ENCODE assay signal across 21 cellular contexts in genomic region chr20:4155953-4156352, GRCh38. TPM values are rescaled to one million over a fixed set of nuclear protein-coding genes. Genes with fewer than 3 reads are reported as not detected.
DNase-seq lines count a peak whose midpoint lies in the region; ATAC-seq, FAIRE-seq and TF ChIP-seq lines count a peak whose summit lies in the region.
"Had no signal": no experiment of that assay in that cellular context is flagged by ENCODE, and none has a peak within 500 bp of the region (broad histone marks: within the 10 kb centered on the region; RNA-seq: fewer than 3 reads in every experiment).

No MANE protein-coding gene starts in this region.

- H2BK5ac ChIP-seq in mesenchymal stem cell (ENCODE audit: low read depth, low read length, poor library complexity, severe bottlenecking) = no peak overlapping the region

- WGBS in HepG2 (ENCODE audit: low lambda C conversion rate) = 89% methylated on average over 7 of the region's 7 CpGs
- 79% methylated on average over 7 of the region's 7 CpGs for WGBS in right lobe of liver (ENCODE audit: insufficient coverage, low coverage, low lambda C conversion rate, missing lambda C conversion rate)
- WGBS in mesenchymal stem cell = 98% methylated on average over 7 of the region's 7 CpGs
- 84 to 89% methylated on average over 7 of the region's 7 CpGs for WGBS in GM23248 (ENCODE audit: low coverage in 1 of 2, low lambda C conversion rate in 2 of 2, missing lambda C conversion rate in 2 of 2), 2 experiments

- no peak overlapping the region for H2BK120ac ChIP-seq in mesenchymal stem cell (ENCODE audit: low read depth, low read length)

- H3K23ac ChIP-seq in mesenchymal stem cell (ENCODE audit: low read length in 2 of 2) = no peak overlapping the region

- no peak overlapping the region for H3K27ac ChIP-seq in HepG2 (ENCODE audit: extremely low read length, insufficient read depth, low read length)
- H3K27ac ChIP-seq in right lobe of liver = no peak overlapping the region
- peak overlapping the region; percentile 37 for H3K27ac ChIP-seq in angular gyrus (ENCODE audit: low read depth, low read length)
- no peak overlapping the region for H3K27ac ChIP-seq in mesenchymal stem cell (ENCODE audit: low read length, poor library complexity, severe bottlenecking)
- H3K27ac ChIP-seq in GM23248 = no peak overlapping the region
- H3K27ac ChIP-seq: 22Rv1, BLaER1 had no signal

- H4K20me1 ChIP-seq in HepG2 (ENCODE audit: insufficient read depth, low read length) = peaks cover 12% of the 10 kb centered on the region; the same call in 1 of the 2 replicates
- no peaks in the 10 kb centered on the region for H4K20me1 ChIP-seq in GM23248 (ENCODE audit: insufficient read depth)

- TF ChIP-seq EP300 in HepG2 (IDR thresholded peaks at IDR 0.05; ENCODE audit: low read depth in 2 of 2, low read length in 2 of 2) (no peak), HepG2 (CRISPR knock-in tag; IDR thresholded peaks at IDR 0.05; ENCODE audit: borderline replicate concordance) (no peak)

- POLR2A ChIA-PET in HepG2 (lab: Yijun Ruan, JAX) = interaction anchor here (1.6 to 4.3 kb wide), 2 partner anchors 12 to 20 kb away, joined by 5 to 27 read pairs; no protein-coding TSS in a partner anchor

- TF ChIP-seq CTCF in HepG2 (CRISPR knock-in tag; IDR thresholded peaks at IDR 0.05) (no peak), right lobe of liver (IDR thresholded peaks at IDR 0.05) (no peak)

- ATAC-seq in HepG2 (no peak), right lobe of liver (no peak)
- ATAC-seq: GM23338 had no signal

- H2AFZ ChIP-seq in HepG2 (ENCODE audit: low read length) = no peak overlapping the region
- H2AFZ ChIP-seq in mesenchymal stem cell (ENCODE audit: low read depth, low read length) = no peak overlapping the region
- no peak overlapping the region for H2AFZ ChIP-seq in GM23248
- H2AFZ ChIP-seq: GM23338 had no signal

- BruUV-seq in HepG2 (replicated peaks; lab: Mats Ljungman, UMichigan) = no TSS peak

- intact Hi-C loops in HepG2 (cut with micrococcal nuclease; ENCODE audit: unreplicated experiment) (no loop called here), right lobe of liver (cut with DNase I) (no loop called here)

- no peaks in the 10 kb centered on the region for H3F3A ChIP-seq in GM23248 (ENCODE audit: insufficient read depth)

- H3K79me2 ChIP-seq in HepG2 (ENCODE audit: insufficient read depth, low read length) (peaks cover 66% of the 10 kb centered on the region), GM23248 (ENCODE audit: insufficient read depth) (peaks cover 94% of the 10 kb centered on the region)

- no peaks in the 10 kb centered on the region for H3K9me3 ChIP-seq in HepG2 (ENCODE audit: low read length)
- no peaks in the 10 kb centered on the region for H3K9me3 ChIP-seq in right lobe of liver
- H3K9me3 ChIP-seq in mesenchymal stem cell (ENCODE audit: control insufficient read depth, low read length) = no peaks in the 10 kb centered on the region
- no peaks in the 10 kb centered on the region for H3K9me3 ChIP-seq in GM23248 (ENCODE audit: low read depth)
- H3K9me3 ChIP-seq: BLaER1, Caco-2 had no signal

- H3K27me3 ChIP-seq in HepG2 (ENCODE audit: control insufficient read depth in 1 of 2, insufficient read depth in 2 of 2, low read length in 2 of 2) (no peaks in the 10 kb centered on the region), right lobe of liver (no peaks in the 10 kb centered on the region), mesenchymal stem cell (ENCODE audit: control insufficient read depth in 1 of 2, insufficient read depth in 1 of 2, low read length in 2 of 2) (no peaks in the 10 kb centered on the region), GM23248 (replicated peaks; ENCODE audit: insufficient read depth) (no peaks in the 10 kb centered on the region)
- H3K27me3 ChIP-seq: BLaER1 had no signal

- H3K9ac ChIP-seq in HepG2 (ENCODE audit: insufficient read depth, low read depth, low read length) (no peak overlapping the region), mesenchymal stem cell (ENCODE audit: low read length) (no peak overlapping the region), GM23248 (no peak overlapping the region)
- H3K9ac ChIP-seq: BLaER1 had no signal

- no peak overlapping the region for H4K8ac ChIP-seq in mesenchymal stem cell (ENCODE audit: low read length)

- peaks cover 15 to 21% of the 10 kb centered on the region in 2 experiments; a peak in 4 of 5 replicates for H3K36me3 ChIP-seq in HepG2 (replicated peaks in 1 of 2; ENCODE audit: control insufficient read depth in 1 of 2, insufficient read depth in 2 of 2, low read length in 2 of 2)
- no peaks in the 10 kb centered on the region for H3K36me3 ChIP-seq in right lobe of liver
- peaks cover 14 to 39% of the 10 kb centered on the region in 2 experiments for H3K36me3 ChIP-seq in mesenchymal stem cell (ENCODE audit: control insufficient read depth in 1 of 2, insufficient read depth in 2 of 2, low read depth in 1 of 2, low read length in 2 of 2)
- no peaks in the 10 kb centered on the region for H3K36me3 ChIP-seq in GM23248 (ENCODE audit: low read depth)

- H3K4me1 ChIP-seq in HepG2 (ENCODE audit: insufficient read depth, low read length) (peaks cover 28% of the 10 kb centered on the region), right lobe of liver (no peaks in the 10 kb centered on the region), mesenchymal stem cell (ENCODE audit: control insufficient read depth, insufficient read depth, low read depth, low read length) (peaks cover 68% of the 10 kb centered on the region), GM23248 (ENCODE audit: insufficient read depth) (peaks cover 7% of the 10 kb centered on the region)

- no peak overlapping the region for H3K14ac ChIP-seq in mesenchymal stem cell (ENCODE audit: low read length in 2 of 2)

- no peaks in the 10 kb centered on the region for H3K9me2 ChIP-seq in GM23248 (ENCODE audit: insufficient read depth)

- TF ChIP-seq POLR2A in HepG2 (IDR thresholded peaks at IDR 0.05; ENCODE audit: insufficient read depth in 1 of 2, low read depth in 2 of 2, low read length in 2 of 2) (no peak), right lobe of liver (IDR thresholded peaks at IDR 0.05) (no peak)

- H3K4ac ChIP-seq in mesenchymal stem cell (ENCODE audit: low read depth in 1 of 2, low read length in 2 of 2) = no peak overlapping the region

- H3K4me3 ChIP-seq in HepG2 (replicated peaks in 1 of 3; ENCODE audit: insufficient read depth in 1 of 3, low read depth in 2 of 3, low read length in 3 of 3) (no peak overlapping the region), right lobe of liver (no peak overlapping the region), mesenchymal stem cell (ENCODE audit: insufficient read depth in 1 of 2, low read depth in 1 of 2, low read length in 2 of 2) (no peak overlapping the region), GM23248 (no peak overlapping the region)
- H3K4me3 ChIP-seq: BLaER1, GM23338 had no signal

- in situ Hi-C loops in HepG2 (cut with HindIII; ENCODE audit: extremely low pct_ligation_motif_present, low pct_unique_long_range_greater_than_20kb) (no loop called here), GM23248 (cut with MboI) (no loop called here)

- H2AK5ac ChIP-seq in mesenchymal stem cell (ENCODE audit: low read length, severe bottlenecking) = peak overlapping the region; percentile 68

- TF ChIP-seq RAD21 in HepG2 (CRISPR knock-in tag; IDR thresholded peaks at IDR 0.05) = no peak

- no peak overlapping the region for H3K18ac ChIP-seq in mesenchymal stem cell (ENCODE audit: low read depth in 1 of 2, low read length in 2 of 2)

- no peak overlapping the region for H3K4me2 ChIP-seq in HepG2 (ENCODE audit: low read depth, low read length)
- H3K4me2 ChIP-seq in mesenchymal stem cell (ENCODE audit: low read length, poor library complexity, severe bottlenecking) = no peak overlapping the region
- no peak overlapping the region for H3K4me2 ChIP-seq in GM23248 (ENCODE audit: unreplicated experiment)
- H3K4me2 ChIP-seq: GM23338 had no signal

- H2BK15ac ChIP-seq in mesenchymal stem cell (ENCODE audit: low read depth, poor library complexity, severe bottlenecking) = no peak overlapping the region

- no peaks in the 10 kb centered on the region for H3K79me1 ChIP-seq in mesenchymal stem cell (replicated peaks; ENCODE audit: low read length, poor library complexity, severe bottlenecking)

- CTCF ChIA-PET in HepG2 (lab: Yijun Ruan, JAX; ENCODE audit: low intra/inter-chr PET ratio, low total read pairs) = no interaction called here

- H4K91ac ChIP-seq in mesenchymal stem cell (ENCODE audit: low read length) = no peak overlapping the region

- H2BK12ac ChIP-seq in mesenchymal stem cell (ENCODE audit: low read length in 2 of 2) = no peak overlapping the region

- FAIRE-seq in HepG2 (lab: Jason Lieb, UNC) = no peak
- FAIRE-seq: D721Med, G401.6, GM12891, GM19239, H54 had no signal

- DNase-seq in HepG2 (ENCODE audit: low spot score) = no peak
- no peak for DNase-seq in right lobe of liver
- no peak for DNase-seq in mesenchymal stem cell
- DNase-seq in stimulated activated naive CD4-positive, alpha-beta T cell treated with Interleukin-2 at 50 U/mL for 16 hours (lab: John Stamatoyannopoulos, UW) = no peak
- DNase-seq in GM23248 = no peak
- no peak for DNase-seq in effector CD8-positive, alpha-beta T cell (lab: John Stamatoyannopoulos, UW)
- no peak for DNase-seq in ecto neural progenitor cell (ENCODE audit: low spot score)
- DNase-seq: Caco-2; CD8-positive, alpha-beta memory T cell; HCEC 1CT; IMR-90; KBM-7 had no signal

RNA-seq across cellular contexts. Expression of gene SMOX, which starts 7.3 kb away (rescaled TPM):
- 15.2 and 22.7 TPM in 2 replicates for total RNA-seq in HepG2 (2016; rRNA removed; fragmentation: Illumina TruSeq; extraction: Trizol)
- total RNA-seq in HepG2 (2016; cell fraction: cytosol; rRNA removed; fragmentation: Illumina TruSeq; extraction: Trizol; ENCODE audit: low read depth) = 6.1 and 6.3 TPM in 2 replicates
- total RNA-seq in HepG2 (2016; cell fraction: insoluble cytoplasmic fraction; rRNA removed; fragmentation: Illumina TruSeq; extraction: Trizol) = 15.6 and 22.2 TPM in 2 replicates
- 10.3 and 11.1 TPM in 2 replicates for total RNA-seq in HepG2 (2016; cell fraction: membrane; rRNA removed; fragmentation: Illumina TruSeq; extraction: Trizol)
- total RNA-seq in HepG2 (2016; cell fraction: nucleus; rRNA removed; fragmentation: Illumina TruSeq; extraction: Trizol) = 12.0 and 12.7 TPM in 2 replicates
- polyA plus RNA-seq in HepG2 (2011; rRNA removed) = 10.2 and 12.2 TPM in 2 replicates
- polyA plus RNA-seq in HepG2 (2011; cell fraction: cytosol; rRNA removed) = 9.3 and 16.7 TPM in 2 replicates
- 29.6 TPM in 2 replicates for polyA plus RNA-seq in HepG2 (2011; cell fraction: nucleus; rRNA removed)
- polyA plus RNA-seq in HepG2 (2012) = 13.2 and 25.9 TPM in 2 replicates
- polyA plus RNA-seq in HepG2 (2016; cell fraction: cytosol; fragmentation: Illumina TruSeq; extraction: Trizol; ENCODE audit: low read depth) = 5.0 and 6.4 TPM in 2 replicates
- polyA plus RNA-seq in HepG2 (2016; cell fraction: insoluble cytoplasmic fraction; fragmentation: Illumina TruSeq; extraction: Trizol; ENCODE audit: low read depth) = 19.3 and 21.5 TPM in 2 replicates
- 10.4 and 12.4 TPM in 2 replicates for polyA plus RNA-seq in HepG2 (2016; cell fraction: membrane; fragmentation: Illumina TruSeq; extraction: Trizol; ENCODE audit: low read depth)
- 22.2 and 26.5 TPM in 2 replicates for polyA plus RNA-seq in HepG2 (2016; cell fraction: nucleus; fragmentation: Illumina TruSeq; extraction: Trizol; ENCODE audit: insufficient read depth, low read depth)
- polyA minus RNA-seq in HepG2 (2011; rRNA and poly(A)+ RNA removed; ENCODE audit: low replicate concordance) = 17.6 and 18.8 TPM in 2 replicates
- polyA minus RNA-seq in HepG2 (2011; cell fraction: cytosol; rRNA and poly(A)+ RNA removed) = 3.9 and 5.8 TPM in 2 replicates
- polyA minus RNA-seq in HepG2 (2011; cell fraction: nucleus; rRNA and poly(A)+ RNA removed) = 8.5 and 10.0 TPM in 2 replicates
- total RNA-seq in right lobe of liver = 10 to 100 TPM in 1 of 6 experiments, 1 to 10 TPM in 4, under 1 TPM in 1; 0.95 to 11.7 (median 4.3) TPM
- 48.3 TPM for polyA plus RNA-seq in mesenchymal stem cell (2013, experiment 1 of 2)
- polyA plus RNA-seq in mesenchymal stem cell (2013, experiment 2 of 2) = 50.0 TPM
- total RNA-seq in GM23248 (2014; rRNA removed; shearing (Covaris generic)) = 16.8 and 18.5 TPM in 2 replicates
- polyA plus RNA-seq in GM23248 (2016; fragmentation: Nextera tagmentation; extraction: Ambion mirVana) = 19.3 and 21.6 TPM in 2 replicates
- polyA plus RNA-seq: CD8-positive, alpha-beta memory T cell had no signal
